8 cellular contexts compared by ENCODE assay signal in the genomic region with DNA sequence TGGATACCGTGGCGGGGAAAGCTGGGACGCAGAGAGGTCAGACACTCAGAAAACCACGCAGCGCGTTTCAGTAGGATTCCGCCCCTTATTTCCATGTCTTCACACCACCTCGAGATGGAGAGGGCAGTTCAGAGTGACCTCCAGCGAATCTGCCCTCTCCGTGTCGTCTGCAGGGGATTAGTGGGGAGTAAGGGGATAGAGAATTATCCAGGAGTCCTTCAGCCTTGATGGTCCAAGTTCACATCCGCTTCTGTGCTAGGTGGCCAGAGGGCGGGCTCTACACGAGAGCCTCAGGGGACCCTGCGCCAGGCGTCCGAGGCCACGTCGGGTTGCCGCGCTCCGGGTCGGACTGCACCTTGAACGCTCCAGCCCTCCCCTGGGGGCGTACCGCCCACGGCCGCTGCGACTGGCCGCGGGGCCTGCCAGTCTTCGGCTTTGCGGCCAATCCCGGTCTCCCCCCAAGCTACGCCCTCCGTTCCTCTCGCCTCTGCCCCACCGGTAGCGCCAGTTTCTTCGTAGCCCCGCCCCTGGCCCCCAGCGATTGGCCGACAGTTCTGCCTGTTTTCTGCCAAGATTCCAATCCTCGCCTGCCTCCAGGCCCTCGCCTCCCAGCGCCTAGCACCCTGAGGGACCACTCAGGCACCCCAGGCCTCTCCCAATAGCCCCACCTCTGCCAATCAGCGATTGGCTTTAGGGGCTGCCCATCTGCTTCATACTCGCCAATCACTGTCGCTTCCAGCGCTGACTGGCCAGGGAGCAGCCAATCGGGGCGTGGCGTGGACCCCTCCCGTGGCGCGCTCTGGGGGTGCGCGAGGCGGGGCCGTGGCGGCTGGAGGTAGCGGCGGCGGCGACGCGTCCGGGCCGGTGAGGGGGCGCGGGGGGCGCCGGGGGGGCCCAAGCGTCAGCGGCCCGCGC. TPM values are rescaled to one million over a fixed set of nuclear protein-coding genes. Genes with fewer than 3 reads are reported as not detected.
DNase-seq lines count a peak whose midpoint lies in the region; ATAC-seq, FAIRE-seq and TF ChIP-seq lines count a peak whose summit lies in the region.

SLC25A42 (plus strand) TSS at position 812 of the 915 bp plus-strand sequence. CDS start 32,131 bp downstream, outside the sequence.

- DNase-seq in COLO829 (ENCODE audit: low spot score) (peak; percentile 97), HUDEP-2 (lab: John Stamatoyannopoulos, UW; ENCODE audit: unreplicated experiment in 76 of 76) (peak; percentile 92 to 100 (median 100)), NT2/D1 (ENCODE audit: low read depth, low spot score) (peak; percentile 98), H1 (ENCODE audit: low read depth in 1 of 2, low spot score in 2 of 2) (peak; percentile 99 to 100), mesenchymal stem cell (peak; percentile 100)
- DNase-seq in activated CD8-positive, alpha-beta memory T cell treated with anti-CD3 and anti-CD28 coated beads, Interleukin-2, amount 10 ng/mL, durations not matched to agents 7 days and 5 days, result peak; percentile 100
- peak; percentile 97 for DNase-seq in stimulated activated CD8-positive, alpha-beta memory T cell treated with anti-CD3 and anti-CD28 coated beads, Interleukin-12 subunit alpha, Interleukin-12 subunit beta, amount 100 ng/mL, for 4 hours (ENCODE audit: low read depth)

- no peak within 1 kb of the TSS for H2BK20ac ChIP-seq in H1 (ENCODE audit: low read length)

- H3K27me3 Mint-ChIP-seq in activated CD8-positive, alpha-beta memory T cell treated with anti-CD3 and anti-CD28 coated beads, Interleukin-2, amount 10 ng/mL, durations not matched to agents 7 days and 5 days, result no peaks in the 10 kb centered on the region

- H3K27me3 ChIP-seq in NT2/D1 (ENCODE audit: insufficient read depth, insufficient read length), result peaks cover 39% of the 10 kb centered on the region
- H3K27me3 ChIP-seq in H1 (replicated peaks in 1 of 4; ENCODE audit: control insufficient read depth in 3 of 4, extremely low read depth in 1 of 4, insufficient read depth in 3 of 4, low read length in 3 of 4), result peaks cover 0 to 38% (median 29%) of the 10 kb centered on the region in 4 experiments; a peak in 6 of 7 replicates
- no peaks in the 10 kb centered on the region for H3K27me3 ChIP-seq in mesenchymal stem cell (ENCODE audit: control insufficient read depth in 1 of 2, insufficient read depth in 1 of 2, low read length in 2 of 2)

- FAIRE-seq in H1 (lab: Jason Lieb, UNC), result peak; percentile 68

- H3K18ac ChIP-seq in H1 (ENCODE audit: extremely low read depth, low read length) (no peak within 1 kb of the TSS), mesenchymal stem cell (ENCODE audit: low read depth in 1 of 2, low read length in 2 of 2) (peak within 1 kb of the TSS in 1 of 2 experiments; percentile 78)

- peak within 1 kb of the TSS; percentile 86 for H3K4me3 Mint-ChIP-seq in activated CD8-positive, alpha-beta memory T cell treated with anti-CD3 and anti-CD28 coated beads, Interleukin-2, amount 10 ng/mL, durations not matched to agents 7 days and 5 days

- H3K36me3 Mint-ChIP-seq in activated CD8-positive, alpha-beta memory T cell treated with anti-CD3 and anti-CD28 coated beads, Interleukin-2, amount 10 ng/mL, durations not matched to agents 7 days and 5 days, result no peaks in the 10 kb centered on the region

- H3K4me1 ChIP-seq in NT2/D1 (ENCODE audit: insufficient read depth, insufficient read length) (peaks cover 5% of the 10 kb centered on the region), H1 (replicated peaks in 1 of 4; ENCODE audit: control insufficient read depth in 3 of 4, insufficient read depth in 4 of 4, low read length in 3 of 4) (peaks cover 0 to 7% (median 5%) of the 10 kb centered on the region in 4 experiments; a peak in 5 of 7 replicates), mesenchymal stem cell (ENCODE audit: control insufficient read depth, insufficient read depth, low read depth, low read length) (peaks cover 22% of the 10 kb centered on the region)

- H3K9ac ChIP-seq in NT2/D1 (ENCODE audit: insufficient read length, low read depth) (peak within 1 kb of the TSS; percentile 73), H1 (replicated peaks in 1 of 4; ENCODE audit: extremely low read depth in 1 of 4, low read depth in 3 of 4, low read length in 3 of 4) (peak within 1 kb of the TSS in 3 of 4 experiments; percentile 26 to 59 (median 58); a peak in 4 of 7 replicates), mesenchymal stem cell (ENCODE audit: low read length) (peak within 1 kb of the TSS; percentile 85)

- H2BK15ac ChIP-seq in H1 (ENCODE audit: low read length) (0 out of 2 replicates have a peak within 1 kb of the TSS, but pooled peaks have one; percentile 31), mesenchymal stem cell (ENCODE audit: low read depth, poor library complexity, severe bottlenecking) (no peak within 1 kb of the TSS)

- H3K56ac ChIP-seq in H1 (replicated peaks; ENCODE audit: insufficient read length, low read depth, low read length), result peak within 1 kb of the TSS; percentile 51

- peak within 1 kb of the TSS; percentile 43; the same call in 1 of the 2 replicates for H3K27ac ChIP-seq in H1 (ENCODE audit: low read depth, low read length)
- H3K27ac ChIP-seq in mesenchymal stem cell (ENCODE audit: low read length, poor library complexity, severe bottlenecking), result no peak within 1 kb of the TSS

- H4K8ac ChIP-seq in H1 (ENCODE audit: extremely low read depth, insufficient read depth, low read length) (no peak within 1 kb of the TSS), mesenchymal stem cell (ENCODE audit: low read length) (peak within 1 kb of the TSS; percentile 78)

- peak within 1 kb of the TSS; percentile 28; the same call in 1 of the 2 replicates for H2AK5ac ChIP-seq in H1 (ENCODE audit: low read depth, low read length)
- H2AK5ac ChIP-seq in mesenchymal stem cell (ENCODE audit: low read length, severe bottlenecking), result no peak within 1 kb of the TSS

- peak within 1 kb of the TSS; percentile 91 for H3K27ac Mint-ChIP-seq in activated CD8-positive, alpha-beta memory T cell treated with anti-CD3 and anti-CD28 coated beads, Interleukin-2, amount 10 ng/mL, durations not matched to agents 7 days and 5 days

- peaks cover 6% of the 10 kb centered on the region for H3K23me2 ChIP-seq in H1 (ENCODE audit: low read depth, low read length)

- ATAC-seq in GM21381 (IDR thresholded peaks at IDR 0.05; ENCODE audit: unreplicated experiment), result peak; percentile 89
- ATAC-seq in activated CD8-positive, alpha-beta memory T cell treated with anti-CD3 and anti-CD28 coated beads, Interleukin-2, amount 10 ng/mL, durations not matched to agents 7 days and 5 days, result peak; percentile 95

- peak within 1 kb of the TSS; percentile 47; the same call in 1 of the 2 replicates for H2BK5ac ChIP-seq in H1 (ENCODE audit: low read depth, low read length)
- no peak within 1 kb of the TSS for H2BK5ac ChIP-seq in mesenchymal stem cell (ENCODE audit: low read depth, low read length, poor library complexity, severe bottlenecking)

- H3K23ac ChIP-seq in H1 (ENCODE audit: insufficient read length) (no peak within 1 kb of the TSS), mesenchymal stem cell (ENCODE audit: low read length in 2 of 2) (peak within 1 kb of the TSS in 1 of 2 experiments; percentile 79)

- no peak within 1 kb of the TSS for H4K5ac ChIP-seq in H1 (ENCODE audit: insufficient read length, low read depth, low read length)

- H3K79me1 ChIP-seq in H1 (ENCODE audit: low read depth, low read length) (no peaks in the 10 kb centered on the region), mesenchymal stem cell (replicated peaks; ENCODE audit: low read length, poor library complexity, severe bottlenecking) (peaks cover 11% of the 10 kb centered on the region)

- H3K4me3 ChIP-seq in NT2/D1 (ENCODE audit: insufficient read length, low read depth), result peak within 1 kb of the TSS; percentile 53
- peak within 1 kb of the TSS; percentile 43 to 67 (median 55) for H3K4me3 ChIP-seq in H1 (ENCODE audit: extremely low read depth in 1 of 4, insufficient read depth in 2 of 4, low read depth in 3 of 4, low read length in 4 of 4)
- peak within 1 kb of the TSS; percentile 82 to 91 for H3K4me3 ChIP-seq in mesenchymal stem cell (ENCODE audit: insufficient read depth in 1 of 2, low read depth in 1 of 2, low read length in 2 of 2)

- no peak for TF ChIP-seq EP300 in H1 (IDR thresholded peaks at IDR 0.05; ENCODE audit: borderline replicate concordance in 1 of 2, low read depth in 2 of 2, low read length in 2 of 2)

- no peaks in the 10 kb centered on the region for H3K9me3 Mint-ChIP-seq in activated CD8-positive, alpha-beta memory T cell treated with anti-CD3 and anti-CD28 coated beads, Interleukin-2, amount 10 ng/mL, durations not matched to agents 7 days and 5 days (ENCODE audit: low read depth)

- H2BK120ac ChIP-seq in H1 (replicated peaks; ENCODE audit: low read depth, low read length) (no peak within 1 kb of the TSS), mesenchymal stem cell (ENCODE audit: low read depth, low read length) (no peak within 1 kb of the TSS)

- H3K9me3 ChIP-seq in NT2/D1 (ENCODE audit: insufficient read depth, low read length), result no peaks in the 10 kb centered on the region
- H3K9me3 ChIP-seq in H1 (ENCODE audit: insufficient read depth in 2 of 2, low read depth in 1 of 2, low read length in 1 of 2), result no peaks in the 10 kb centered on the region
- H3K9me3 ChIP-seq in mesenchymal stem cell (ENCODE audit: control insufficient read depth, low read length), result no peaks in the 10 kb centered on the region

- no peak within 1 kb of the TSS for H2BK12ac ChIP-seq in H1 (ENCODE audit: low read depth, low read length)
- H2BK12ac ChIP-seq in mesenchymal stem cell (ENCODE audit: low read length in 2 of 2), result peak within 1 kb of the TSS in 1 of 2 experiments; percentile 15

- H3K4me2 ChIP-seq in H1 (ENCODE audit: insufficient read depth in 1 of 2, low read depth in 2 of 2, low read length in 2 of 2) (peak within 1 kb of the TSS; percentile 72 to 92), mesenchymal stem cell (ENCODE audit: low read length, poor library complexity, severe bottlenecking) (peak within 1 kb of the TSS; percentile 97)

- H3K14ac ChIP-seq in H1 (ENCODE audit: insufficient read length), result no peak within 1 kb of the TSS
- peak within 1 kb of the TSS in 1 of 2 experiments; percentile 53 for H3K14ac ChIP-seq in mesenchymal stem cell (ENCODE audit: low read length in 2 of 2)

- peaks cover 31% of the 10 kb centered on the region for H3K4me1 Mint-ChIP-seq in activated CD8-positive, alpha-beta memory T cell treated with anti-CD3 and anti-CD28 coated beads, Interleukin-2, amount 10 ng/mL, durations not matched to agents 7 days and 5 days

- H3K4ac ChIP-seq in H1 (replicated peaks; ENCODE audit: insufficient read length, low read depth, low read length), result peak within 1 kb of the TSS; percentile 9
- peak within 1 kb of the TSS in 1 of 2 experiments; percentile 51 for H3K4ac ChIP-seq in mesenchymal stem cell (ENCODE audit: low read depth in 1 of 2, low read length in 2 of 2)

- peak; percentile 60 to 74 for TF ChIP-seq POLR2A in H1 (IDR thresholded peaks at IDR 0.05; ENCODE audit: control extremely low read depth in 1 of 2, low read depth in 2 of 2, low read length in 2 of 2)

- H3K79me2 ChIP-seq in H1 (ENCODE audit: control insufficient read depth in 1 of 2, insufficient read depth in 2 of 2, low read length in 2 of 2), result no peaks in the 10 kb centered on the region

- H4K20me1 ChIP-seq in H1 (replicated peaks in 1 of 2; ENCODE audit: control insufficient read depth in 1 of 2, insufficient read depth in 2 of 2, low read length in 2 of 2), result peaks cover 2 to 7% of the 10 kb centered on the region in 2 experiments

- CTCF ChIA-PET in activated CD8-positive, alpha-beta memory T cell treated with anti-CD3 and anti-CD28 coated beads, Interleukin-2, amount 10 ng/mL, durations not matched to agents 7 days and 5 days (lab: Charles Lee), result interaction anchor here (0.7 to 1.7 kb wide), 5 partner anchors 9 to 83 kb away, joined by 3 to 10 read pairs (median 4); no protein-coding TSS in a partner anchor
- CTCF ChIA-PET in H1 (lab: Charles Lee; ENCODE audit: partially characterized antibody), result interaction anchor here (1.3 to 3.7 kb wide), 8 partner anchors 9 to 82 kb away, joined by 3 to 23 read pairs (median 3); no protein-coding TSS in a partner anchor

- H2AFZ ChIP-seq in H1 (ENCODE audit: low read length) (peak within 1 kb of the TSS; percentile 90), mesenchymal stem cell (ENCODE audit: low read depth, low read length) (peak within 1 kb of the TSS; percentile 86)

- POLR2A ChIA-PET in H1 (lab: Charles Lee; ENCODE audit: partially characterized antibody), result interaction anchor here (0.7 to 5.1 kb wide), 14 partner anchors 9 to 161 kb away, joined by 3 to 31 read pairs (median 4); no protein-coding TSS in a partner anchor

- H4K91ac ChIP-seq in H1 (replicated peaks; ENCODE audit: insufficient read length, low read length) (peak within 1 kb of the TSS; percentile 5), mesenchymal stem cell (ENCODE audit: low read length) (no peak within 1 kb of the TSS)

- H3K36me3 ChIP-seq in NT2/D1 (ENCODE audit: insufficient read depth, insufficient read length, low read length), result peaks cover 30% of the 10 kb centered on the region
- H3K36me3 ChIP-seq in H1 (ENCODE audit: control insufficient read depth in 2 of 4, insufficient read depth in 4 of 4, low read length in 3 of 4), result no peaks in the 10 kb centered on the region
- peaks cover 10 to 30% of the 10 kb centered on the region in 2 experiments for H3K36me3 ChIP-seq in mesenchymal stem cell (ENCODE audit: control insufficient read depth in 1 of 2, insufficient read depth in 2 of 2, low read depth in 1 of 2, low read length in 2 of 2)

- TF ChIP-seq CTCF in H1 (IDR thresholded peaks at IDR 0.05; ENCODE audit: control extremely low read depth in 1 of 3, insufficient read depth in 1 of 3, low read depth in 1 of 3, low read length in 3 of 3), result no peak

- peak in 1 of 2 experiments; percentile 14; a peak in 1 of 4 replicates for TF ChIP-seq RAD21 in H1 (IDR thresholded peaks at IDR 0.05 in 1 of 2, conservative IDR thresholded peaks at IDR 0.05 in 1 of 2; ENCODE audit: low read depth in 2 of 2, low read length in 2 of 2)

- WGBS in H1 (ENCODE audit: extremely low coverage in 1 of 2, insufficient coverage in 1 of 2, insufficient read length in 1 of 2, insufficient replicate concordance in 2 of 2, low coverage in 1 of 2, low lambda C conversion rate in 2 of 2, missing lambda C conversion rate in 1 of 2), 2 experiments, result 6% methylated on average over 51 of the region's 77 CpGs; no CpG with 5 or more reads in 1 of the 2 experiments
- 6% methylated on average over 54 of the region's 77 CpGs for WGBS in mesenchymal stem cell

RNA-seq across cellular contexts. Expression of gene SLC25A42, which starts in this region (rescaled TPM):
- total RNA-seq in activated CD8-positive, alpha-beta memory T cell treated with anti-CD3 and anti-CD28 coated beads, Interleukin-2, amount 10 ng/mL, durations not matched to agents 7 days and 5 days, result 10 to 100 TPM; 15.6 to 18.7 TPM
- 4.1 and 6.2 TPM in 2 replicates for total RNA-seq in H1 (2021; fragmentation: NEBNext Ultra II Directional; extraction: Animal tissue kit (Norgen Biotek cat#: 25700))
- polyA plus RNA-seq in H1 (2011; rRNA removed), result 5.9 and 10.5 TPM in 2 replicates
- 8.0 TPM for polyA plus RNA-seq in H1 (2011; cell fraction: cytosol; rRNA removed)
- 23.0 TPM for polyA plus RNA-seq in H1 (2011; cell fraction: nucleus; rRNA removed)
- polyA plus RNA-seq in H1 (2012, experiment 1 of 2), result 5.2 to 8.6 TPM (median 7.7 TPM) in 4 replicates
- polyA plus RNA-seq in H1 (2012, experiment 2 of 2), result 7.8 TPM
- polyA plus RNA-seq in H1 (2013, experiment 1 of 2), result 5.2 TPM
- polyA plus RNA-seq in H1 (2013, experiment 2 of 2), result 4.3 TPM
- polyA minus RNA-seq in H1 (2011; rRNA and poly(A)+ RNA removed), result 3.4 and 6.9 TPM in 2 replicates
- 3.6 TPM for polyA minus RNA-seq in H1 (2011; cell fraction: cytosol; rRNA and poly(A)+ RNA removed)
- polyA minus RNA-seq in H1 (2011; cell fraction: nucleus; rRNA and poly(A)+ RNA removed), result 5.3 TPM
- polyA plus RNA-seq in mesenchymal stem cell (2013, experiment 1 of 2), result 8.1 TPM
- polyA plus RNA-seq in mesenchymal stem cell (2013, experiment 2 of 2), result 7.2 TPM
